1 cellular context compared by ENCODE assay signal in the genomic region with DNA sequence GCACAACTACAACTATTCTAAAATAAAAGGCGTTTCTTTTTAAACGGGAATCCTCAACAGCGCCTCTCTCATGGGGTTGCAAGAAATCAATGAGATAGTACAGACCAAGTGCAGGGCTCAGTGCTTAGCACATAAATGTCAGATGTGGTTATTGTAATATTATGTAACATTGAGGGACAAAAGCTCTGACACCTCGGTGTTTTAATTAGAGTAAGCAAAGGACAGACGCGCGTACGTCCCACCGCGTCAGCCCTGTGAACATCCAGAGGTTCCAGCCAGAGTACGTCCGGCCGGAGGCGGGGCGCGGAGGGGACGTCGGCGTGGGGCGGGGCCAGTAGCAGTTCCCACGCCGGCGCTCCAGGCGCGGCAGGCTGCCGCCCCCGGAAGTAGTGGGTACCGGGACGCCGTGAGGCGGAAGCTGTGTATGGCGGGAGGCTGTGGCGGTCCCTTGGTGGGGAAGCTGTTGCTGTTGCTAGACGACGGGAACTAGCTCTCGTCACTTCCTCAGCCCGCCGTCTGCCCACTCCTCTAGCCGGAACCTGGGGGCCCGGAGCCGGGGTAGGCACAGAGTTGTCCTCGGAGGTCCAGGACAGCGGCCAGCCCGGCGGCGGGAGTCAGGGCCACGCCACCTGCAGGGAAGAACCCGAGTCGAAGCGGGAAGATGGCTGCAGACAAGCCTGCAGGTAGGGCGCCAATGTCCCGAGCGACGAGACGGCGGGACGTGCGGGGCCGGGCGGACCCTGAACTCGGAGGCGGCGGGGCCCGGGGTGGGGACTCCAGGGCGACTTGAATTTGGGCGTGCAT.
TF ChIP-seq lines count a peak whose summit lies in the region.

A gene with protein sequence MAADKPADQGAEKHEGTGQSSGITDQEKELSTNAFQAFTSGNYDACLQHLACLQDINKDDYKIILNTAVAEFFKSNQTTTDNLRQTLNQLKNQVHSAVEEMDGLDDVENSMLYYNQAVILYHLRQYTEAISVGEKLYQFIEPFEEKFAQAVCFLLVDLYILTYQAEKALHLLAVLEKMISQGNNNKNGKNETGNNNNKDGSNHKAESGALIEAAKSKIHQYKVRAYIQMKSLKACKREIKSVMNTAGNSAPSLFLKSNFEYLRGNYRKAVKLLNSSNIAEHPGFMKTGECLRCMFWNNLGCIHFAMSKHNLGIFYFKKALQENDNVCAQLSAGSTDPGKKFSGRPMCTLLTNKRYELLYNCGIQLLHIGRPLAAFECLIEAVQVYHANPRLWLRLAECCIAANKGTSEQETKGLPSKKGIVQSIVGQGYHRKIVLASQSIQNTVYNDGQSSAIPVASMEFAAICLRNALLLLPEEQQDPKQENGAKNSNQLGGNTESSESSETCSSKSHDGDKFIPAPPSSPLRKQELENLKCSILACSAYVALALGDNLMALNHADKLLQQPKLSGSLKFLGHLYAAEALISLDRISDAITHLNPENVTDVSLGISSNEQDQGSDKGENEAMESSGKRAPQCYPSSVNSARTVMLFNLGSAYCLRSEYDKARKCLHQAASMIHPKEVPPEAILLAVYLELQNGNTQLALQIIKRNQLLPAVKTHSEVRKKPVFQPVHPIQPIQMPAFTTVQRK (plus strand): TSS at position 389 of the 804 bp plus-strand sequence. CDS start 273 bp downstream, at position 662.

TF ChIP-seq in GM23338, 12 proteins besides CTCF, POLR2A, EP300 and RAD21:
- TF ChIP-seq REST (IDR thresholded peaks at IDR 0.05; ENCODE audit: unreplicated experiment), result no peak
- no peak for TF ChIP-seq ZNF114 (CRISPR knock-in tag; IDR thresholded peaks at IDR 0.05)
- TF ChIP-seq, protein P1, sequence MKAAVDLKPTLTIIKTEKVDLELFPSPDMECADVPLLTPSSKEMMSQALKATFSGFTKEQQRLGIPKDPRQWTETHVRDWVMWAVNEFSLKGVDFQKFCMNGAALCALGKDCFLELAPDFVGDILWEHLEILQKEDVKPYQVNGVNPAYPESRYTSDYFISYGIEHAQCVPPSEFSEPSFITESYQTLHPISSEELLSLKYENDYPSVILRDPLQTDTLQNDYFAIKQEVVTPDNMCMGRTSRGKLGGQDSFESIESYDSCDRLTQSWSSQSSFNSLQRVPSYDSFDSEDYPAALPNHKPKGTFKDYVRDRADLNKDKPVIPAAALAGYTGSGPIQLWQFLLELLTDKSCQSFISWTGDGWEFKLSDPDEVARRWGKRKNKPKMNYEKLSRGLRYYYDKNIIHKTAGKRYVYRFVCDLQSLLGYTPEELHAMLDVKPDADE (IDR thresholded peaks at IDR 0.05), result 0 out of 2 replicates have a peak, but pooled peaks have one; percentile 28
- TF ChIP-seq JUNB (IDR thresholded peaks at IDR 0.05; ENCODE audit: unreplicated experiment), result no peak
- no peak for TF ChIP-seq ZNF462 (CRISPR knock-in tag; IDR thresholded peaks at IDR 0.05)
- no peak for TF ChIP-seq ZNF331 (CRISPR knock-in tag; IDR thresholded peaks at IDR 0.05; ENCODE audit: low read depth)
- peak; percentile 79; the same call in 1 of the 2 replicates for TF ChIP-seq CREB1 (CRISPR knock-in tag; IDR thresholded peaks at IDR 0.05; ENCODE audit: low read depth)
- no peak for TF ChIP-seq NANOG (IDR thresholded peaks at IDR 0.05; ENCODE audit: borderline replicate concordance)
- TF ChIP-seq EZH2phosphoT487 (IDR thresholded peaks at IDR 0.05; ENCODE audit: unreplicated experiment), result no peak
- no peak for TF ChIP-seq STAT1 (IDR thresholded peaks at IDR 0.05; ENCODE audit: unreplicated experiment)
- TF ChIP-seq POLR2AphosphoS5 (IDR thresholded peaks at IDR 0.05; ENCODE audit: low read depth), result peak; percentile 75
- no peak for TF ChIP-seq EZH2 (IDR thresholded peaks at IDR 0.05; ENCODE audit: low read depth, unreplicated experiment)
